8 cellular contexts compared by ENCODE assay signal in genomic region chr5:181191526-181192336, GRCh38. TPM values are rescaled to one million over a fixed set of nuclear protein-coding genes. Genes with fewer than 3 reads are reported as not detected.
A peak's percentile ranks its signal among the peaks of the same experiment; 100 is the strongest.
DNase-seq lines count a peak whose midpoint lies in the region; ATAC-seq and TF ChIP-seq lines count a peak whose summit lies in the region.

No MANE protein-coding gene starts in this region.

- peak overlapping the region; percentile 89 for H3K9ac ChIP-seq in Karpas-422 (ENCODE audit: low read length)

- H3K9me3 Mint-ChIP-seq in Calu3 (ENCODE audit: low read depth, unreplicated experiment): no peaks in the 10 kb centered on the region
- H3K9me3 Mint-ChIP-seq in activated T-cell treated with anti-CD3 and anti-CD28 coated beads, Interleukin-2, amount 50 U/mL, for 4 hours: no peaks in the 10 kb centered on the region

- CTCF ChIA-PET in Calu3 (lab: Charles Lee): interaction anchor here (1.4 to 1.6 kb wide), 3 partner anchors 11 to 15 kb away, joined by 5 to 8 read pairs (median 7); partner anchors contain the start of gene TRIM7

- H3K4me3 ChIP-seq in Karpas-422 (ENCODE audit: low read length) (peak overlapping the region; percentile 85), fibroblast of the aortic adventitia (ENCODE audit: low read depth, low read length) (peak overlapping the region; percentile 91), neuron (ENCODE audit: low read length) (peak overlapping the region; percentile 71), suprapubic skin (peak overlapping the region; percentile 77)

- H2AFZ ChIP-seq in Karpas-422 (ENCODE audit: low read length): peak overlapping the region; percentile 95
- peak overlapping the region; percentile 52 for H2AFZ ChIP-seq in neuron (ENCODE audit: low read depth, low read length)

- no peak for TF ChIP-seq POLR2A in suprapubic skin (IDR thresholded peaks at IDR 0.05)

- H3K36me3 ChIP-seq in Karpas-422 (ENCODE audit: insufficient read depth, low read length): no peaks in the 10 kb centered on the region
- H3K36me3 ChIP-seq in neuron (ENCODE audit: insufficient read depth, low read length): no peaks in the 10 kb centered on the region
- H3K36me3 ChIP-seq in suprapubic skin: no peaks in the 10 kb centered on the region

- no peaks in the 10 kb centered on the region for H3K79me2 ChIP-seq in Karpas-422 (ENCODE audit: low read length)

- ATAC-seq in GM21717 (IDR thresholded peaks at IDR 0.05; ENCODE audit: unreplicated experiment): peak; percentile 63
- peak; percentile 66 to 69 for ATAC-seq in activated T-cell treated with anti-CD3 and anti-CD28 coated beads, Interleukin-2, amount 50 U/mL, for 4 hours

- H3K27me3 ChIP-seq in Karpas-422 (ENCODE audit: low read length) (no peaks in the 10 kb centered on the region), neuron (ENCODE audit: insufficient read depth, low read length) (no peaks in the 10 kb centered on the region), suprapubic skin (no peaks in the 10 kb centered on the region)

- peaks cover 17% of the 10 kb centered on the region for H3K27me3 Mint-ChIP-seq in Calu3 (ENCODE audit: unreplicated experiment)
- peaks cover 4% of the 10 kb centered on the region for H3K27me3 Mint-ChIP-seq in activated T-cell treated with anti-CD3 and anti-CD28 coated beads, Interleukin-2, amount 50 U/mL, for 4 hours (ENCODE audit: low read depth)

- no peak for TF ChIP-seq EP300 in suprapubic skin (IDR thresholded peaks at IDR 0.05)

- H3K9me2 ChIP-seq in Karpas-422 (replicated peaks; ENCODE audit: insufficient read depth, low read length): no peaks in the 10 kb centered on the region

- H3K4me1 Mint-ChIP-seq in Calu3 (ENCODE audit: low read depth, unreplicated experiment): peaks cover 47% of the 10 kb centered on the region
- peaks cover 19% of the 10 kb centered on the region for H3K4me1 Mint-ChIP-seq in activated T-cell treated with anti-CD3 and anti-CD28 coated beads, Interleukin-2, amount 50 U/mL, for 4 hours (ENCODE audit: low read depth)

- TF ChIP-seq CTCF in Calu3 (IDR thresholded peaks at IDR 0.05; ENCODE audit: unreplicated experiment): no peak
- no peak for TF ChIP-seq CTCF in fibroblast of the aortic adventitia (IDR thresholded peaks at IDR 0.05; ENCODE audit: insufficient read depth, low read length)
- no peak for TF ChIP-seq CTCF in suprapubic skin (IDR thresholded peaks at IDR 0.05)

- H3K4me3 Mint-ChIP-seq in Calu3 (ENCODE audit: low read depth, unreplicated experiment): peak overlapping the region; percentile 93
- H3K4me3 Mint-ChIP-seq in activated T-cell treated with anti-CD3 and anti-CD28 coated beads, Interleukin-2, amount 50 U/mL, for 4 hours: peak overlapping the region; percentile 93

- WGBS in suprapubic skin: under 1% methylated on average over 25 of the region's 64 CpGs

- peaks cover 62% of the 10 kb centered on the region for H3K36me3 Mint-ChIP-seq in Calu3 (ENCODE audit: insufficient read depth, unreplicated experiment)
- H3K36me3 Mint-ChIP-seq in activated T-cell treated with anti-CD3 and anti-CD28 coated beads, Interleukin-2, amount 50 U/mL, for 4 hours (ENCODE audit: insufficient read depth): no peaks in the 10 kb centered on the region

- H3K9me3 ChIP-seq in Karpas-422 (ENCODE audit: low read length) (no peaks in the 10 kb centered on the region), neuron (ENCODE audit: low read length) (no peaks in the 10 kb centered on the region), suprapubic skin (no peaks in the 10 kb centered on the region)

- H3K4me2 ChIP-seq in Karpas-422 (ENCODE audit: low read depth, low read length, poor library complexity, severe bottlenecking): peak overlapping the region; percentile 96

- BruUV-seq in Calu3 (replicated peaks; lab: Mats Ljungman, UMichigan): no TSS peak

- no peaks in the 10 kb centered on the region for H4K20me1 ChIP-seq in Karpas-422 (ENCODE audit: insufficient read depth, low read depth, low read length)

- peak overlapping the region; percentile 100 for H3K27ac Mint-ChIP-seq in Calu3 (ENCODE audit: unreplicated experiment)

- peak; percentile 96 for DNase-seq in Calu3
- DNase-seq in Karpas-422: peak; percentile 97
- DNase-seq in activated T-cell treated with anti-CD3 and anti-CD28 coated beads, Interleukin-2, amount 50 U/mL, for 4 hours: peak; percentile 93
- peak; percentile 95 for DNase-seq in fibroblast of the aortic adventitia (ENCODE audit: low read depth)
- DNase-seq in suprapubic skin (ENCODE audit: low spot score in 2 of 2): peak; percentile 98
- no peak for DNase-seq in SHP77 treated with DMSO at 0.1 percent for 48 hours (lab: John Stamatoyannopoulos, UW)

- H3K4me1 ChIP-seq in Karpas-422 (ENCODE audit: low read length): peaks cover 31% of the 10 kb centered on the region
- H3K4me1 ChIP-seq in neuron (ENCODE audit: insufficient read depth, low read length): peaks cover 22% of the 10 kb centered on the region
- H3K4me1 ChIP-seq in suprapubic skin: peaks cover 33% of the 10 kb centered on the region

- H3K27ac ChIP-seq in Karpas-422 (ENCODE audit: low read length) (peak overlapping the region; percentile 71), suprapubic skin (peak overlapping the region; percentile 95)

- intact Hi-C loops in Calu3 (cut with micrococcal nuclease; ENCODE audit: unreplicated experiment): no loop called here

RNA-seq across cellular contexts. Expression of gene TRIM7, which starts 13.3 kb away (rescaled TPM):
- 1.8 and 2.4 TPM in 2 replicates for total RNA-seq in Calu3 (2022)
- total RNA-seq in Karpas-422 (2014; rRNA removed; shearing (Covaris generic); ENCODE audit: low replicate concordance): 2.0 TPM in 1 of 2 replicates, not detected in the other
- 1 to 10 TPM in 1 of 3 donors, under 1 TPM in 2; 0.18 to 2.1 (median 0.99) TPM for total RNA-seq in activated T-cell treated with anti-CD3 and anti-CD28 coated beads, Interleukin-2, amount 50 U/mL, for 4 hours
- total RNA-seq in fibroblast of the aortic adventitia (ENCODE audit: low replicate concordance): 0.74 and 3.3 TPM in 2 replicates
- 10 to 100 TPM; 52.0 to 79.0 (median 69.4) TPM for total RNA-seq in suprapubic skin

RNA-seq across cellular contexts. Expression of gene TRIM41, which starts 31.4 kb away (rescaled TPM):
- total RNA-seq in Calu3 (2022): 33.5 and 34.2 TPM in 2 replicates
- total RNA-seq in Karpas-422 (2014; rRNA removed; shearing (Covaris generic); ENCODE audit: low replicate concordance): 23.6 and 46.2 TPM in 2 replicates
- 10 to 100 TPM; 37.6 to 39.5 (median 38.3) TPM for total RNA-seq in activated T-cell treated with anti-CD3 and anti-CD28 coated beads, Interleukin-2, amount 50 U/mL, for 4 hours
- 12.7 and 19.1 TPM in 2 replicates for total RNA-seq in fibroblast of the aortic adventitia (ENCODE audit: low replicate concordance)
- 10 to 100 TPM; 13.3 to 23.3 (median 16.2) TPM for total RNA-seq in suprapubic skin

RNA-seq across cellular contexts. Expression of gene OR2V2, which starts 44.3 kb away (rescaled TPM):
- total RNA-seq in Calu3 (2022) (not detected in 2 replicates), fibroblast of the aortic adventitia (ENCODE audit: low replicate concordance) (not detected in 2 replicates), suprapubic skin (not detected)
- total RNA-seq in Karpas-422 (2014; rRNA removed; shearing (Covaris generic); ENCODE audit: low replicate concordance): not detected in 2 replicates
- total RNA-seq in activated T-cell treated with anti-CD3 and anti-CD28 coated beads, Interleukin-2, amount 50 U/mL, for 4 hours: not detected

RNA-seq across cellular contexts. Expression of gene RACK1, which starts 52.0 kb away (rescaled TPM):
- total RNA-seq in Calu3 (2022) (1,679 and 1,946 TPM in 2 replicates), fibroblast of the aortic adventitia (ENCODE audit: low replicate concordance) (2,117 and 4,931 TPM in 2 replicates), suprapubic skin (1,000 to 10,000 TPM; 2,440 to 4,496 (median 3,996) TPM)
- total RNA-seq in Karpas-422 (2014; rRNA removed; shearing (Covaris generic); ENCODE audit: low replicate concordance): 7,026 and 7,196 TPM in 2 replicates
- 1,000 to 10,000 TPM; 2,938 to 3,145 (median 2,972) TPM for total RNA-seq in activated T-cell treated with anti-CD3 and anti-CD28 coated beads, Interleukin-2, amount 50 U/mL, for 4 hours

Comparison
In these comparisons a context has a peak if more than half of its experiments do, and no peak if none do; other contexts are left out.
1. RNA of gene TRIM7, which starts 13.3 kb away (total RNA-seq): 52.0 to 79.0 TPM in suprapubic skin; 0.74 to 3.3 TPM in fibroblast of the aortic adventitia, 1.8 to 2.4 TPM in Calu3, 0.18 to 2.1 TPM in activated T-cell treated with anti-CD3 and anti-CD28 coated beads, Interleukin-2, amount 50 U/mL, for 4 hours and 2.0 TPM in Karpas-422; every median in the first group is over 10 times any median in the second.
2. Peak in every context shown above with its lines, with median percentiles within 50 percentile points of each other: H3K4me3 ChIP-seq.